9 cellular contexts compared by ENCODE assay signal in genomic region chr6:97014595-97014994, GRCh38.
"Had no signal": no experiment of that assay in that cellular context is flagged by ENCODE, and none has a peak within 500 bp of the region (broad histone marks: within the 10 kb centered on the region; RNA-seq: fewer than 3 reads in every experiment).

No MANE protein-coding gene starts in this region.

- H3K27ac ChIP-seq: HL-60 had no signal

- FAIRE-seq: H1, H54, HepG2 had no signal

- H3K4me3 ChIP-seq: GM23338 had no signal

- H3K4me1 Mint-ChIP-seq: GM23338 had no signal

- H3K4me3 Mint-ChIP-seq: GM23338, H9, IgD-negative memory B cell had no signal

- H3K27me3 Mint-ChIP-seq: IgD-negative memory B cell had no signal

- H3K27ac Mint-ChIP-seq: GM23338 had no signal

- ATAC-seq: GM23338, HepG2 had no signal

- DNase-seq: H9, HCEC 1CT, KBM-7 had no signal
